1 cellular context compared by ENCODE assay signal in genomic region chr22:25404923-25405853, GRCh38.
TF ChIP-seq lines count a peak whose summit lies in the region.

No MANE protein-coding gene starts in this region.

TF ChIP-seq in GM12878, 131 proteins besides CTCF, POLR2A, EP300 and RAD21 (continued from another document and continues in another):
- TF ChIP-seq E2F8 (IDR thresholded peaks at IDR 0.05; ENCODE audit: low read depth, partially characterized antibody) (no peak), HDAC6 (IDR thresholded peaks at IDR 0.05; ENCODE audit: unreplicated experiment) (peak; percentile 75), CHD2 (IDR thresholded peaks at IDR 0.05; ENCODE audit: borderline replicate concordance, low read depth, low read length) (no peak), NR2C1 (IDR thresholded peaks at IDR 0.05) (no peak), ZBTB33 (IDR thresholded peaks at IDR 0.05) (no peak), BACH1 (IDR thresholded peaks at IDR 0.05; ENCODE audit: borderline replicate concordance) (peak; percentile 83), SMAD5 (IDR thresholded peaks at IDR 0.05; ENCODE audit: low read depth) (no peak), ATF3 (IDR thresholded peaks at IDR 0.05; ENCODE audit: borderline replicate concordance, extremely low read depth, low read depth, low read length) (no peak), JUNB (IDR thresholded peaks at IDR 0.05) (no peak), SIN3A (IDR thresholded peaks at IDR 0.05; ENCODE audit: low read depth, low read length) (no peak), RELA (IDR thresholded peaks at IDR 0.05; ENCODE audit: borderline replicate concordance, partially characterized antibody) (no peak), MLLT1 (IDR thresholded peaks at IDR 0.05) (no peak), RB1 (IDR thresholded peaks at IDR 0.05; ENCODE audit: borderline replicate concordance) (no peak), PBX3 (IDR thresholded peaks at IDR 0.05; ENCODE audit: insufficient replicate concordance, low read depth, low read length) (no peak), SUZ12 (IDR thresholded peaks at IDR 0.05; ENCODE audit: unreplicated experiment) (no peak), HDAC2 (IDR thresholded peaks at IDR 0.05) (no peak), POLR2AphosphoS2 (IDR thresholded peaks at IDR 0.05; ENCODE audit: low read depth, low read length) (no peak), JUND (IDR thresholded peaks at IDR 0.05; ENCODE audit: low read depth, low read length) (no peak), BHLHE40 (IDR thresholded peaks at IDR 0.05; ENCODE audit: borderline replicate concordance in 1 of 2, low read depth in 2 of 2, low read length in 1 of 2) (peak; percentile 74 to 93), ETV6 (conservative IDR thresholded peaks at IDR 0.05 in 1 of 2, IDR thresholded peaks at IDR 0.05 in 1 of 2; ENCODE audit: borderline replicate concordance in 1 of 2, low read depth in 1 of 2) (no peak), ATF7 (IDR thresholded peaks at IDR 0.05; ENCODE audit: low read depth) (no peak), RELB (IDR thresholded peaks at IDR 0.05; ENCODE audit: low read depth) (no peak), DPF2 (IDR thresholded peaks at IDR 0.05) (peak; percentile 79; the same call in 1 of the 2 replicates), ZNF687 (IDR thresholded peaks at IDR 0.05) (0 out of 2 replicates have a peak, but pooled peaks have one; percentile 52), TCF3 (IDR thresholded peaks at IDR 0.05; ENCODE audit: borderline replicate concordance, insufficient read depth, low read depth, low read length) (0 out of 2 replicates have a peak, but pooled peaks have one; percentile 1), ZZZ3 (IDR thresholded peaks at IDR 0.05; ENCODE audit: control insufficient read depth, insufficient read length, low read depth) (no peak), GATAD2B (conservative IDR thresholded peaks at IDR 0.05; ENCODE audit: low read depth) (peak; percentile 91), EGR1 (IDR thresholded peaks at IDR 0.05; ENCODE audit: borderline replicate concordance in 1 of 2, low read depth in 2 of 2, low read length in 2 of 2) (peak in 1 of 2 experiments; percentile 64; a peak in 1 of 3 replicates), IRF4 (IDR thresholded peaks at IDR 0.05; ENCODE audit: low read depth, low read length) (no peak), USF2 (IDR thresholded peaks at IDR 0.05; ENCODE audit: borderline replicate concordance, low read depth, low read length) (no peak), KDM1A (IDR thresholded peaks at IDR 0.05; ENCODE audit: borderline replicate concordance) (no peak), REST (IDR thresholded peaks at IDR 0.05; ENCODE audit: low read depth, low read length) (no peak), SP1 (IDR thresholded peaks at IDR 0.05; ENCODE audit: low read depth, low read length) (no peak), IRF5 (IDR thresholded peaks at IDR 0.05; ENCODE audit: borderline replicate concordance) (no peak), SRF (IDR thresholded peaks at IDR 0.05; ENCODE audit: low read depth in 2 of 2, low read length in 2 of 2) (0 out of 4 replicates have a peak, but pooled peaks of 1 of the 2 experiments have one; percentile 27), IKZF2 (IDR thresholded peaks at IDR 0.05) (no peak), MEF2B (IDR thresholded peaks at IDR 0.05; ENCODE audit: partially characterized antibody, poor library complexity, severe bottlenecking) (no peak), MTA2 (IDR thresholded peaks at IDR 0.05; ENCODE audit: low read depth) (no peak), ZNF622 (IDR thresholded peaks at IDR 0.05) (no peak), HDGF (IDR thresholded peaks at IDR 0.05) (no peak), NRF1 (conservative IDR thresholded peaks at IDR 0.05; ENCODE audit: low read depth, low read length) (0 out of 2 replicates have a peak, but pooled peaks have one; percentile 8), MXI1 (IDR thresholded peaks at IDR 0.05; ENCODE audit: low read depth, low read length) (no peak), CBX5 (IDR thresholded peaks at IDR 0.05; ENCODE audit: low read depth) (no peak), CREB1 (IDR thresholded peaks at IDR 0.05; ENCODE audit: low read depth) (peak; percentile 44; the same call in 1 of the 2 replicates)
